ENCODE assay signal across 19 cellular contexts in the genomic region with DNA sequence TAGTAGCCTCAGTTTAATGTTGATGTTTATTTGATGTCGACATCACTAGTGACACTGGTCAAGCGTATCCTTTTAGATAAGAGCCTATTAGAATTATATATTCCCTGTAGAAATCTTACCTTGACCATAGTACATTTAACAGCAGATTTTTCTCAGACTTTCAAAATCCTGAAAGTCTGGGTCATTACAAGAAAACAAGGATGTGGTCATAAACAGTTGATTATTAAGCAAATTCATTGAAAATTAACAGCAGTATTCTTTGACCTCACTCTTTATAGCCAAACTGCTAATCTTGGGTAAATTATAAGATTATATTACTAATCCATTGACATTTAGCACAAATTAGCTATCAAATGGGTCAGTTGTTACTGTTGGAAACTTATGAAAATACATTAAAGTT.
DNase-seq lines count a peak whose midpoint lies in the region; ATAC-seq, FAIRE-seq and TF ChIP-seq lines count a peak whose summit lies in the region.
"Had no signal": no experiment of that assay in that cellular context is flagged by ENCODE, and none has a peak within 500 bp of the region (broad histone marks: within the 10 kb centered on the region; RNA-seq: fewer than 3 reads in every experiment).

No MANE protein-coding gene starts in this region.

- H3K36me3 ChIP-seq in kidney (ENCODE audit: control insufficient read depth in 1 of 2, insufficient read depth in 2 of 2, low read length in 2 of 2), result no peaks in the 10 kb centered on the region
- H3K36me3 ChIP-seq in gastrocnemius medialis, result no peaks in the 10 kb centered on the region
- H3K36me3 ChIP-seq in naive thymus-derived CD4-positive, alpha-beta T cell (ENCODE audit: control insufficient read depth in 2 of 3, insufficient read depth in 3 of 3, low read length in 3 of 3), result no peaks in the 10 kb centered on the region

- in situ Hi-C loops in gastrocnemius medialis (cut with MboI; ENCODE audit: low sequenced_read_pairs in 4 of 4), result no loop called here

- TF ChIP-seq CTCF in kidney (IDR thresholded peaks at IDR 0.05; ENCODE audit: borderline replicate concordance, extremely low read depth, insufficient read depth) (no peak), gastrocnemius medialis (IDR thresholded peaks at IDR 0.05 in 4 of 5, conservative IDR thresholded peaks at IDR 0.05 in 1 of 5) (no peak)

- H3K36me3 Mint-ChIP-seq in naive thymus-derived CD4-positive, alpha-beta T cell, result no peaks in the 10 kb centered on the region

- TF ChIP-seq POLR2A in gastrocnemius medialis (IDR thresholded peaks at IDR 0.05), result no peak

- H3K9me3 ChIP-seq in kidney (ENCODE audit: control insufficient read depth in 1 of 2, low read length in 2 of 2) (no peaks in the 10 kb centered on the region), gastrocnemius medialis (no peaks in the 10 kb centered on the region)
- H3K9me3 ChIP-seq in naive thymus-derived CD4-positive, alpha-beta T cell (ENCODE audit: control insufficient read depth in 2 of 3, low read length in 3 of 3), result no peaks in the 10 kb centered on the region

- intact Hi-C loops in kidney (cut with DNase I), result no loop called here
- intact Hi-C loops in gastrocnemius medialis (cut with DNase I; ENCODE audit: low total_unique reads), result no loop called here
- intact Hi-C loops in naive thymus-derived CD4-positive, alpha-beta T cell (cut with micrococcal nuclease), result no loop called here
- intact Hi-C loops in cardiac septum (cut with DNase I), result loop anchor here (5.0 kb wide), 1 partner anchor 84 kb away; a partner anchor contains a TSS

- H3K9me3 Mint-ChIP-seq in naive thymus-derived CD4-positive, alpha-beta T cell, result peaks cover 0 to 3% (median 0%) of the 10 kb centered on the region in 11 donors
- H3K9me3 Mint-ChIP-seq: CD4-positive, alpha-beta T cell had no signal

- H3K27me3 Mint-ChIP-seq in naive thymus-derived CD4-positive, alpha-beta T cell, result peaks cover 0 to 5% (median 0%) of the 10 kb centered on the region in 5 donors
- H3K27me3 Mint-ChIP-seq: B cell; CD4-positive, alpha-beta T cell had no signal

- DNase-seq in kidney (no peak), gastrocnemius medialis (no peak), cardiac septum (ENCODE audit: low spot score) (no peak), SKM-1 treated with dmso at 0.1 percent for 144 hours (lab: John Stamatoyannopoulos, UW; ENCODE audit: unreplicated experiment) (no peak)
- no peak for DNase-seq in naive thymus-derived CD4-positive, alpha-beta T cell
- DNase-seq: C1 segment of cervical spinal cord; Calu3; CD4-positive, alpha-beta T cell; DMS 273 treated with DMSO at 0.1 percent for 48 hours; H7; IMR-90; KBM-7 had no signal

- no peak overlapping the region for H3K4me3 ChIP-seq in kidney (ENCODE audit: low read length in 2 of 2)
- H3K4me3 ChIP-seq in gastrocnemius medialis, result no peak overlapping the region
- H3K4me3 ChIP-seq in naive thymus-derived CD4-positive, alpha-beta T cell (ENCODE audit: low read length), result no peak overlapping the region
- H3K4me3 ChIP-seq: GM12878, GM23338 had no signal

- no peaks in the 10 kb centered on the region for H3K4me1 Mint-ChIP-seq in naive thymus-derived CD4-positive, alpha-beta T cell
- H3K4me1 Mint-ChIP-seq: B cell had no signal

- CTCF ChIA-PET in naive thymus-derived CD4-positive, alpha-beta T cell (lab: Charles Lee), result no interaction called here

- H3K27ac ChIP-seq in kidney (ENCODE audit: low read depth in 2 of 2, low read length in 2 of 2) (no peak overlapping the region), gastrocnemius medialis (peak overlapping the region; percentile 83 to 91 (median 84))
- H3K27ac ChIP-seq in naive thymus-derived CD4-positive, alpha-beta T cell (ENCODE audit: low read depth, low read length), result no peak overlapping the region

- ATAC-seq in GM18861 (IDR thresholded peaks at IDR 0.05; ENCODE audit: unreplicated experiment), result peak; percentile 51
- peak; percentile 55 for ATAC-seq in GM21423 (IDR thresholded peaks at IDR 0.05; ENCODE audit: unreplicated experiment)
- ATAC-seq in gastrocnemius medialis, result no peak
- ATAC-seq in naive thymus-derived CD4-positive, alpha-beta T cell, result no peak
- ATAC-seq: GM12878, GM23338 had no signal

- no peak overlapping the region for H3K9ac ChIP-seq in kidney (ENCODE audit: low read length in 2 of 2)

- peak; percentile 25 for FAIRE-seq in kidney (lab: Jason Lieb, UNC)
- FAIRE-seq: GM12878, GM18507, HTR-8/SVneo had no signal

- POLR2A ChIA-PET in naive thymus-derived CD4-positive, alpha-beta T cell (lab: Charles Lee), result no interaction called here

- no peaks in the 10 kb centered on the region for H3K27me3 ChIP-seq in gastrocnemius medialis
- no peaks in the 10 kb centered on the region for H3K27me3 ChIP-seq in naive thymus-derived CD4-positive, alpha-beta T cell (ENCODE audit: control insufficient read depth in 2 of 2, insufficient read depth in 2 of 2, low read length in 2 of 2)

- H3K27ac Mint-ChIP-seq in naive thymus-derived CD4-positive, alpha-beta T cell, result no peak overlapping the region
- H3K27ac Mint-ChIP-seq: B cell; CD4-positive, alpha-beta T cell had no signal

- H3K4me1 ChIP-seq in kidney (ENCODE audit: control insufficient read depth in 1 of 2, insufficient read depth in 1 of 2, low read depth in 1 of 2, low read length in 2 of 2) (peaks cover 13 to 31% of the 10 kb centered on the region in 2 donors), gastrocnemius medialis (peaks cover 85 to 92% of the 10 kb centered on the region in 2 donors)
- H3K4me1 ChIP-seq in naive thymus-derived CD4-positive, alpha-beta T cell (ENCODE audit: control insufficient read depth in 2 of 2, insufficient read depth in 2 of 2, low read length in 2 of 2), result no peaks in the 10 kb centered on the region

- no peak overlapping the region for H3K4me3 Mint-ChIP-seq in naive thymus-derived CD4-positive, alpha-beta T cell
- H3K4me3 Mint-ChIP-seq: B cell; CD4-positive, alpha-beta T cell; GM23338 had no signal

Comparison
In these comparisons a context has a peak if more than half of its experiments do, and no peak if none do; other contexts are left out.
1. ATAC-seq: peak in GM18861 (single experiment) and GM21423 (single experiment); none in gastrocnemius medialis (0 of 2) and naive thymus-derived CD4-positive, alpha-beta T cell (single experiment).
2. H3K27ac ChIP-seq: peak in gastrocnemius medialis (4 of 4); none in kidney (0 of 2) and naive thymus-derived CD4-positive, alpha-beta T cell (single experiment).